Comparison of ENCODE assay signal across 25 cellular contexts in genomic region chr5:74810915-74811314, GRCh38. TPM values are rescaled to one million over a fixed set of nuclear protein-coding genes. Genes with fewer than 3 reads are reported as not detected.
DNase-seq lines count a peak whose midpoint lies in the region; ATAC-seq, FAIRE-seq and TF ChIP-seq lines count a peak whose summit lies in the region.
"Had no signal": no experiment of that assay in that cellular context is flagged by ENCODE, and none has a peak within 500 bp of the region (broad histone marks: within the 10 kb centered on the region; RNA-seq: fewer than 3 reads in every experiment).

No MANE protein-coding gene starts in this region.

- H3K4me3 Mint-ChIP-seq in GM23338, result no peak overlapping the region
- H3K4me3 Mint-ChIP-seq: activated CD8-positive, alpha-beta memory T cell treated with anti-CD3 and anti-CD28 coated beads, Interleukin-2, amount 10 ng/mL, durations not matched to agents 7 days and 5 days; activated naive CD4-positive, alpha-beta T cell treated with anti-CD3 and anti-CD28 coated beads, Interleukin-2, amount 10 ng/mL, durations not matched to agents 7 days and 5 days; CD4-positive, alpha-beta T cell; dendritic cell treated with granulocyte-macrophage colony-stimulating factor and Interleukin-4, amounts not matched to agents 40 ng/mL and 50 ng/mL, for 4 days; immature natural killer cell; stimulated activated effector memory CD8-positive, alpha-beta T cell treated with anti-CD3 and anti-CD28 coated beads, Interleukin-12 subunit alpha, Interleukin-12 subunit beta, amount 100 ng/mL, for 72 hours had no signal

- H2AFZ ChIP-seq in GM23338, result no peak overlapping the region

- no peak overlapping the region for H3K4me2 ChIP-seq in GM23338

- H3K27me3 ChIP-seq in GM23338 (ENCODE audit: insufficient read depth), result no peaks in the 10 kb centered on the region
- H3K27me3 ChIP-seq in MG63, result no peaks in the 10 kb centered on the region
- H3K27me3 ChIP-seq in bronchial epithelial cell (ENCODE audit: control insufficient read depth, insufficient read depth, low read length), result no peaks in the 10 kb centered on the region
- H3K27me3 ChIP-seq in upper lobe of right lung, result no peaks in the 10 kb centered on the region
- H3K27me3 ChIP-seq: suprapubic skin, uterus had no signal

- H3K4me1 ChIP-seq in GM23338 (ENCODE audit: insufficient read depth) (peaks cover 18% of the 10 kb centered on the region), upper lobe of right lung (no peaks in the 10 kb centered on the region)
- H3K4me1 ChIP-seq: prostate gland, suprapubic skin, uterus had no signal

- 0 out of 2 replicates have a peak, but pooled peaks cover 4% of the 10 kb centered on the region for H4K20me1 ChIP-seq in GM23338 (replicated peaks; ENCODE audit: insufficient read depth)

- FAIRE-seq in bronchial epithelial cell (lab: Jason Lieb, UNC), result peak; percentile 18
- FAIRE-seq: GM12891, GM19239 had no signal

- peak overlapping the region; percentile 31; the same call in 1 of the 2 replicates for H3K27ac Mint-ChIP-seq in GM23338
- H3K27ac Mint-ChIP-seq: activated CD8-positive, alpha-beta memory T cell treated with anti-CD3 and anti-CD28 coated beads, Interleukin-2, amount 10 ng/mL, durations not matched to agents 7 days and 5 days; activated naive CD4-positive, alpha-beta T cell treated with anti-CD3 and anti-CD28 coated beads, Interleukin-2, amount 10 ng/mL, durations not matched to agents 7 days and 5 days; CD4-positive, alpha-beta T cell; dendritic cell treated with granulocyte-macrophage colony-stimulating factor and Interleukin-4, amounts not matched to agents 40 ng/mL and 50 ng/mL, for 4 days; immature natural killer cell; stimulated activated effector memory CD8-positive, alpha-beta T cell treated with anti-CD3 and anti-CD28 coated beads, Interleukin-12 subunit alpha, Interleukin-12 subunit beta, amount 100 ng/mL, for 72 hours had no signal

- peaks cover 6% of the 10 kb centered on the region; the same call in 1 of the 2 replicates for H3K36me3 ChIP-seq in GM23338 (ENCODE audit: insufficient read depth)
- no peaks in the 10 kb centered on the region for H3K36me3 ChIP-seq in MG63
- H3K36me3 ChIP-seq in bronchial epithelial cell (ENCODE audit: control insufficient read depth, insufficient read depth, low read length), result no peaks in the 10 kb centered on the region
- H3K36me3 ChIP-seq in upper lobe of right lung, result no peaks in the 10 kb centered on the region
- H3K36me3 ChIP-seq: prostate gland, suprapubic skin, uterus had no signal

- H3K4me1 Mint-ChIP-seq in GM23338, result peaks cover 46% of the 10 kb centered on the region
- H3K4me1 Mint-ChIP-seq: activated CD8-positive, alpha-beta memory T cell treated with anti-CD3 and anti-CD28 coated beads, Interleukin-2, amount 10 ng/mL, durations not matched to agents 7 days and 5 days; activated naive CD4-positive, alpha-beta T cell treated with anti-CD3 and anti-CD28 coated beads, Interleukin-2, amount 10 ng/mL, durations not matched to agents 7 days and 5 days; stimulated activated effector memory CD8-positive, alpha-beta T cell treated with anti-CD3 and anti-CD28 coated beads, Interleukin-12 subunit alpha, Interleukin-12 subunit beta, amount 100 ng/mL, for 72 hours had no signal

- H3K27me3 Mint-ChIP-seq in GM23338 (ENCODE audit: insufficient read depth, low read depth, poor library complexity), result peaks cover 3% of the 10 kb centered on the region
- H3K27me3 Mint-ChIP-seq: activated naive CD4-positive, alpha-beta T cell treated with anti-CD3 and anti-CD28 coated beads, Interleukin-2, amount 10 ng/mL, durations not matched to agents 7 days and 5 days; CD4-positive, alpha-beta T cell; dendritic cell treated with granulocyte-macrophage colony-stimulating factor and Interleukin-4, amounts not matched to agents 40 ng/mL and 50 ng/mL, for 4 days had no signal

- intact Hi-C loops in posterior vena cava (cut with DNase I), result no loop called here
- intact Hi-C loops in upper lobe of right lung (cut with DNase I), result no loop called here

- ATAC-seq in GM23338 (no peak), upper lobe of right lung (no peak)
- ATAC-seq: activated CD8-positive, alpha-beta memory T cell treated with anti-CD3 and anti-CD28 coated beads, Interleukin-2, amount 10 ng/mL, durations not matched to agents 7 days and 5 days; stimulated activated effector memory CD8-positive, alpha-beta T cell treated with anti-CD3 and anti-CD28 coated beads, Interleukin-12 subunit alpha, Interleukin-12 subunit beta, amount 100 ng/mL, for 72 hours had no signal

- no peak for TF ChIP-seq CTCF in GM23338 (conservative IDR thresholded peaks at IDR 0.05; ENCODE audit: low read depth in 2 of 2)
- TF ChIP-seq CTCF in bronchial epithelial cell (IDR thresholded peaks at IDR 0.05; ENCODE audit: insufficient read depth, low read length, severe bottlenecking), result no peak
- TF ChIP-seq CTCF in upper lobe of right lung (IDR thresholded peaks at IDR 0.05), result no peak

- DNase-seq in GM23338 (ENCODE audit: low spot score) (no peak), MG63 (peak; percentile 58), bronchial epithelial cell (ENCODE audit: low read depth) (peak; percentile 95), renal cortical epithelial cell (ENCODE audit: low read depth) (peak; percentile 53), posterior vena cava (ENCODE audit: low spot score) (no peak), upper lobe of right lung (no peak), T-helper 1 cell (no peak)
- DNase-seq: activated CD4-positive, alpha-beta T cell treated with anti-CD3 and anti-CD28 coated beads for 48 hours; activated CD8-positive, alpha-beta memory T cell treated with anti-CD3 and anti-CD28 coated beads, Interleukin-2, amount 10 ng/mL, durations not matched to agents 7 days and 5 days; activated naive CD4-positive, alpha-beta T cell treated with anti-CD3 and anti-CD28 coated beads, Interleukin-2, amount 10 ng/mL, durations not matched to agents 7 days and 5 days; amygdala; CD4-positive, alpha-beta T cell; immature natural killer cell; NCI-H1436 treated with DMSO at 0.1 percent for 48 hours; NCI-H2171; NCI-H69; SIG-M5; stimulated activated CD4-positive, alpha-beta T cell treated with anti-CD3 and anti-CD28 coated beads, Interleukin-1b, Interleukin-23, amount 100 ng/mL, for 48 hours; uterus had no signal

- peaks cover under 1% of the 10 kb centered on the region; the same call in 1 of the 2 replicates for H3F3A ChIP-seq in GM23338 (replicated peaks; ENCODE audit: low read depth)

- peaks cover 64% of the 10 kb centered on the region for H3K36me3 Mint-ChIP-seq in GM23338 (ENCODE audit: low read depth)
- H3K36me3 Mint-ChIP-seq: activated naive CD4-positive, alpha-beta T cell treated with anti-CD3 and anti-CD28 coated beads, Interleukin-2, amount 10 ng/mL, durations not matched to agents 7 days and 5 days had no signal

- H3K9me3 Mint-ChIP-seq in GM23338, result no peaks in the 10 kb centered on the region; the same call in 2 of the 3 replicates
- H3K9me3 Mint-ChIP-seq: activated naive CD4-positive, alpha-beta T cell treated with anti-CD3 and anti-CD28 coated beads, Interleukin-2, amount 10 ng/mL, durations not matched to agents 7 days and 5 days; CD4-positive, alpha-beta T cell; dendritic cell treated with granulocyte-macrophage colony-stimulating factor and Interleukin-4, amounts not matched to agents 40 ng/mL and 50 ng/mL, for 4 days; immature natural killer cell; stimulated activated effector memory CD8-positive, alpha-beta T cell treated with anti-CD3 and anti-CD28 coated beads, Interleukin-12 subunit alpha, Interleukin-12 subunit beta, amount 100 ng/mL, for 72 hours had no signal

- H3K9me2 ChIP-seq in GM23338 (ENCODE audit: insufficient read depth), result no peaks in the 10 kb centered on the region

- H3K4me3 ChIP-seq in GM23338 (no peak overlapping the region), MG63 (no peak overlapping the region), bronchial epithelial cell (ENCODE audit: low read depth, low read length) (no peak overlapping the region), upper lobe of right lung (no peak overlapping the region)
- H3K4me3 ChIP-seq: prostate gland, suprapubic skin, uterus had no signal

- H3K79me2 ChIP-seq in GM23338 (replicated peaks; ENCODE audit: insufficient read depth), result peaks cover 89% of the 10 kb centered on the region

- H3K27ac ChIP-seq in GM23338 (ENCODE audit: low read depth) (peak overlapping the region; percentile 51), upper lobe of right lung (no peak overlapping the region)
- H3K27ac ChIP-seq: prostate gland, suprapubic skin, uterus had no signal

- no peaks in the 10 kb centered on the region for H3K9me3 ChIP-seq in MG63
- no peaks in the 10 kb centered on the region for H3K9me3 ChIP-seq in upper lobe of right lung
- H3K9me3 ChIP-seq: prostate gland, suprapubic skin, uterus had no signal

RNA-seq across cellular contexts. Expression of gene NSA2, which starts 43.9 kb away (rescaled TPM):
- 103 and 115 TPM in 2 replicates for total RNA-seq in GM23338 (2014; rRNA removed; shearing (Covaris generic))
- 244 and 259 TPM in 2 replicates for polyA plus RNA-seq in GM23338 (2016; fragmentation: Nextera tagmentation; extraction: Ambion mirVana)
- 33.1 and 67.4 TPM in 2 replicates for total RNA-seq in MG63 (2014; rRNA removed; shearing (Covaris generic); ENCODE audit: low replicate concordance)
- 77.9 and 99.9 TPM in 2 replicates for total RNA-seq in bronchial epithelial cell
- total RNA-seq in renal cortical epithelial cell, result 129 and 160 TPM in 2 replicates
- 10 to 100 TPM; 54.8 to 82.8 TPM for total RNA-seq in posterior vena cava
- total RNA-seq in upper lobe of right lung, result 50.8 TPM

RNA-seq across cellular contexts. Expression of gene GFM2, which starts 44.0 kb away (rescaled TPM):
- total RNA-seq in GM23338 (2014; rRNA removed; shearing (Covaris generic)), result 50.1 and 50.8 TPM in 2 replicates
- 26.6 and 28.5 TPM in 2 replicates for polyA plus RNA-seq in GM23338 (2016; fragmentation: Nextera tagmentation; extraction: Ambion mirVana)
- 19.3 and 38.8 TPM in 2 replicates for total RNA-seq in MG63 (2014; rRNA removed; shearing (Covaris generic); ENCODE audit: low replicate concordance)
- total RNA-seq in bronchial epithelial cell (40.0 and 41.0 TPM in 2 replicates), renal cortical epithelial cell (53.7 and 55.4 TPM in 2 replicates), posterior vena cava (10 to 100 TPM; 12.9 to 16.1 TPM), upper lobe of right lung (16.8 TPM)

RNA-seq across cellular contexts. Expression of gene FAM169A, which starts 55.3 kb away (rescaled TPM):
- total RNA-seq in GM23338 (2014; rRNA removed; shearing (Covaris generic)), result 78.7 and 97.7 TPM in 2 replicates
- polyA plus RNA-seq in GM23338 (2016; fragmentation: Nextera tagmentation; extraction: Ambion mirVana), result 12.2 and 16.9 TPM in 2 replicates
- 2.2 and 18.8 TPM in 2 replicates for total RNA-seq in MG63 (2014; rRNA removed; shearing (Covaris generic); ENCODE audit: low replicate concordance)
- total RNA-seq in bronchial epithelial cell (12.1 and 21.5 TPM in 2 replicates), renal cortical epithelial cell (5.6 and 6.9 TPM in 2 replicates), posterior vena cava (under 1 TPM; 0.43 to 0.65 TPM), upper lobe of right lung (0.84 TPM)

Comparison
In these comparisons a context has a peak if more than half of its experiments do, and no peak if none do; other contexts are left out.
1. DNase-seq: peak in MG63 (single experiment), bronchial epithelial cell (single experiment) and renal cortical epithelial cell (single experiment); none in GM23338 (single experiment), posterior vena cava (single experiment), upper lobe of right lung (single experiment) and T-helper 1 cell (0 of 5).